In the genomic region with DNA sequence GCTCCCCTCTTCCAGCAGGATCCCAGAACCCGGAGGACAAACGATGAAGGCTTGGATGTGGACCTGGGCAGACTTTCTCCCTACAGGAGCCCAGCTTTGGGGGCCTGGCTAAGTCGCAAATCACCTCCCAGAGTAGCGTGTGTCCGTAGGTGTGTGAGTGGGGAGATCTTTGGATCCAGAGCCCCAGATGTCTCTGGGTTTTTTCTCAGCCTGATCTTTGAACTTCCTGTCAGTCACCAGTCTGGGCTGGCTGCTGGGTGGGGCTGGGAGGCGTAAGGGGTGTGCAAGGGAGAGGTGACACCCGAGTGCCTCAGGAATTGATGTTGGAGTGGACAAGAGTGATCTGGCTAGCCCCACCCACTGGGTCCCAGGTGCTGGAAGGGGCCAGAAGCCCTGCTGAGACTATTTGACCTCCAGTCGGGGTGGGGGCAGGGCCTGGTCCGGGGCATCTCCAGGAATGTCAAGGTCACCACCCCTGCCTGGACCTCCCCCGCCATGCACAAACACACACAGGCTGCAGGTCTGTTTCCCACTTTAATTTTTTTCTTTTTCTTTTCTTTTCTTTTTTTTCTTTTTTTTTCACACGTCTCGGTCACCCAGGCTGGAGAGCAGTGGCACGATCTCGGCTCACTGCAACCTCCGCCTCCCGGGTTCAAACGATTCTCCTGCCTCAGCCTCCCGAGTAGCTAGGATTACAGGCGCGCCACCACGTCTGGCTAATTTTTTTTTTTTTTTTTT, we compare ENCODE assay signal across 1 cellular context.
TF ChIP-seq lines count a peak whose summit lies in the region.

Gene MOGAT3, minus strand, starts transcription at position 175 of the 738 bp plus-strand sequence. CDS start 182 bp downstream, outside the sequence.

TF ChIP-seq in HepG2, 621 proteins besides CTCF, POLR2A, EP300 and RAD21 (continued from another document and continues in another):
- TF ChIP-seq NAIF1 (CRISPR knock-in tag; IDR thresholded peaks at IDR 0.05; ENCODE audit: borderline replicate concordance): peak; percentile 82; the same call in 1 of the 2 replicates
- peak; percentile 56; the same call in 1 of the 2 replicates for TF ChIP-seq ZNF501 (CRISPR knock-in tag; IDR thresholded peaks at IDR 0.05)
- TF ChIP-seq, protein P1, sequence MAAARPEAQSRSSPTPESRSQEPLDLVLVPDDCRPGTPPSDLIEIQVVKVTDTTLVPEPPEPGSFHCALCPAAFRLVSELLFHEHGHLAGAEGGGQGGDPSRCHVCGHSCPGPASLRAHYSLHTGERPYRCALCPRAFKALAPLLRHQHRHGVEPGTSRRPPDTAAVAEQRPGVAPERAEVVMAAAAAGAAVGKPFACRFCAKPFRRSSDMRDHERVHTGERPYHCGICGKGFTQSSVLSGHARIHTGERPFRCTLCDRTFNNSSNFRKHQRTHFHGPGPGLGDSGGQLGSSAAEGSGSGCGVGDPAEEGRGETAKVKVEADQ (CRISPR knock-in tag; IDR thresholded peaks at IDR 0.05; ENCODE audit: borderline replicate concordance): no peak
- TF ChIP-seq KDM6A (CRISPR knock-in tag; IDR thresholded peaks at IDR 0.05; ENCODE audit: low read depth): peak; percentile 86
- peak; percentile 60; the same call in 1 of the 2 replicates for TF ChIP-seq ZNF574 (CRISPR knock-in tag; IDR thresholded peaks at IDR 0.05)
- TF ChIP-seq, protein P2, sequence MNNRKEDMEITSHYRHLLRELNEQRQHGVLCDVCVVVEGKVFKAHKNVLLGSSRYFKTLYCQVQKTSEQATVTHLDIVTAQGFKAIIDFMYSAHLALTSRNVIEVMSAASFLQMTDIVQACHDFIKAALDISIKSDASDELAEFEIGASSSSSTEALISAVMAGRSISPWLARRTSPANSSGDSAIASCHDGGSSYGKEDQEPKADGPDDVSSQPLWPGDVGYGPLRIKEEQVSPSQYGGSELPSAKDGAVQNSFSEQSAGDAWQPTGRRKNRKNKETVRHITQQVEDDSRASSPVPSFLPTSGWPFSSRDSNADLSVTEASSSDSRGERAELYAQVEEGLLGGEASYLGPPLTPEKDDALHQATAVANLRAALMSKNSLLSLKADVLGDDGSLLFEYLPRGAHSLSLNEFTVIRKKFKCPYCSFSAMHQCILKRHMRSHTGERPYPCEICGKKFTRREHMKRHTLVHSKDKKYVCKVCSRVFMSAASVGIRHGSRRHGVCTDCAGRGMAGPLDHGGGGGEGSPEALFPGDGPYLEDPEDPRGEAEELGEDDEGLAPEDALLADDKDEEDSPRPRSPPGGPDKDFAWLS (CRISPR knock-in tag; IDR thresholded peaks at IDR 0.05; ENCODE audit: borderline replicate concordance): no peak
- no peak for TF ChIP-seq USF2 (IDR thresholded peaks at IDR 0.05; ENCODE audit: low read depth, low read length)
- 0 out of 2 replicates have a peak, but pooled peaks have one; percentile 28 for TF ChIP-seq USF2 (CRISPR knock-in tag; IDR thresholded peaks at IDR 0.05; ENCODE audit: borderline replicate concordance)
- peak; percentile 49; the same call in 1 of the 2 replicates for TF ChIP-seq FOXK1 (CRISPR knock-in tag; IDR thresholded peaks at IDR 0.05; ENCODE audit: borderline replicate concordance, low read depth)
- TF ChIP-seq ZNF160 (CRISPR knock-in tag; IDR thresholded peaks at IDR 0.05): peak; percentile 26; the same call in 1 of the 2 replicates
- TF ChIP-seq, protein P3, sequence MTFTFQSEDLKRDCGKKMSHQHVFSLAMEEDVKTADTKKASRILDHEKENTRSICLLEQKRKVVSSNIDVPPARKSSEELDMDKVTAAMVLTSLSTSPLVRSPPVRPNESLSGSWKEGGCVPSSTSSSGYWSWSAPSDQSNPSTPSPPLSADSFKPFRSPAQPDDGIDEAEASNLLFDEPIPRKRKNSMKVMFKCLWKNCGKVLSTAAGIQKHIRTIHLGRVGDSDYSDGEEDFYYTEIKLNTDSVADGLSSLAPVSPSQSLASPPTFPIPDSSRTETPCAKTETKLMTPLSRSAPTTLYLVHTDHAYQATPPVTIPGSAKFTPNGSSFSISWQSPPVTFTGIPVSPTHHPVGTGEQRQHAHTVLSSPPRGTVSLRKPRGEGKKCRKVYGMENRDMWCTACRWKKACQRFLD (CRISPR knock-in tag; IDR thresholded peaks at IDR 0.05; ENCODE audit: borderline replicate concordance): no peak; the same call in 1 of the 2 replicates
- TF ChIP-seq, protein P4, sequence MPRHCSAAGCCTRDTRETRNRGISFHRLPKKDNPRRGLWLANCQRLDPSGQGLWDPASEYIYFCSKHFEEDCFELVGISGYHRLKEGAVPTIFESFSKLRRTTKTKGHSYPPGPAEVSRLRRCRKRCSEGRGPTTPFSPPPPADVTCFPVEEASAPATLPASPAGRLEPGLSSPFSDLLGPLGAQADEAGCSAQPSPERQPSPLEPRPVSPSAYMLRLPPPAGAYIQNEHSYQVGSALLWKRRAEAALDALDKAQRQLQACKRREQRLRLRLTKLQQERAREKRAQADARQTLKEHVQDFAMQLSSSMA (CRISPR knock-in tag; IDR thresholded peaks at IDR 0.05): no peak; the same call in 1 of the 2 replicates
- TF ChIP-seq ZNF362 (CRISPR knock-in tag; IDR thresholded peaks at IDR 0.05; ENCODE audit: borderline replicate concordance): peak; percentile 88
- no peak for TF ChIP-seq DBP (CRISPR knock-in tag; IDR thresholded peaks at IDR 0.05; ENCODE audit: not compliant biosample characterization)
- no peak for TF ChIP-seq ZNF552 (CRISPR knock-in tag; IDR thresholded peaks at IDR 0.05; ENCODE audit: borderline replicate concordance)
- no peak for TF ChIP-seq ZNF530 (CRISPR knock-in tag; IDR thresholded peaks at IDR 0.05; ENCODE audit: low read depth)
- peak; percentile 93 for TF ChIP-seq BCL6 (CRISPR knock-in tag; IDR thresholded peaks at IDR 0.05)
- TF ChIP-seq, protein P5, sequence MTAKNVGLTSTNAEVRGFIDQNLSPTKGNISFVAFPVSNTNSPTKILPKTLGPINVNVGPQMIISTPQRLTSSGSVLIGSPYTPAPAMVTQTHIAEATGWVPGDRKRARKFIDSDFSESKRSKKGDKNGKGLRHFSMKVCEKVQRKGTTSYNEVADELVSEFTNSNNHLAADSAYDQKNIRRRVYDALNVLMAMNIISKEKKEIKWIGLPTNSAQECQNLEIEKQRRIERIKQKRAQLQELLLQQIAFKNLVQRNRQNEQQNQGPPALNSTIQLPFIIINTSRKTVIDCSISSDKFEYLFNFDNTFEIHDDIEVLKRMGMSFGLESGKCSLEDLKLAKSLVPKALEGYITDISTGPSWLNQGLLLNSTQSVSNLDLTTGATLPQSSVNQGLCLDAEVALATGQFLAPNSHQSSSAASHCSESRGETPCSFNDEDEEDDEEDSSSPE (CRISPR knock-in tag; IDR thresholded peaks at IDR 0.05): peak; percentile 29
- peak; percentile 78 for TF ChIP-seq ZNF746 (CRISPR knock-in tag; IDR thresholded peaks at IDR 0.05)
- peak; percentile 78; the same call in 1 of the 2 replicates for TF ChIP-seq REL (CRISPR knock-in tag; conservative IDR thresholded peaks at IDR 0.05)
- TF ChIP-seq TOPORS (CRISPR knock-in tag; IDR thresholded peaks at IDR 0.05): no peak
- peak; percentile 81 for TF ChIP-seq HOXA3 (CRISPR knock-in tag; IDR thresholded peaks at IDR 0.05)
- no peak for TF ChIP-seq NFYB (CRISPR knock-in tag; IDR thresholded peaks at IDR 0.05)
- no peak for TF ChIP-seq ZNF850 (CRISPR knock-in tag; conservative IDR thresholded peaks at IDR 0.05)
- TF ChIP-seq NCOA2 (CRISPR knock-in tag; IDR thresholded peaks at IDR 0.05): peak; percentile 78
- no peak for TF ChIP-seq DDIT3 (CRISPR knock-in tag; IDR thresholded peaks at IDR 0.05)
- no peak for TF ChIP-seq FOXM1 (CRISPR knock-in tag; IDR thresholded peaks at IDR 0.05)
- peak; percentile 89 for TF ChIP-seq ZNF670 (CRISPR knock-in tag; IDR thresholded peaks at IDR 0.05; ENCODE audit: borderline replicate concordance)
- TF ChIP-seq MTERF4 (CRISPR knock-in tag; IDR thresholded peaks at IDR 0.05): no peak
- peak; percentile 91 for TF ChIP-seq MEIS1 (CRISPR knock-in tag; IDR thresholded peaks at IDR 0.05; ENCODE audit: borderline replicate concordance)
- TF ChIP-seq ZNF710 (CRISPR knock-in tag; IDR thresholded peaks at IDR 0.05; ENCODE audit: borderline replicate concordance): peak; percentile 20; the same call in 1 of the 2 replicates
- TF ChIP-seq ZNF839 (CRISPR knock-in tag; IDR thresholded peaks at IDR 0.05; ENCODE audit: borderline replicate concordance): no peak; the same call in 1 of the 2 replicates
- TF ChIP-seq MIXL1 (CRISPR knock-in tag; IDR thresholded peaks at IDR 0.05): no peak; the same call in 1 of the 2 replicates
- TF ChIP-seq, protein P6, sequence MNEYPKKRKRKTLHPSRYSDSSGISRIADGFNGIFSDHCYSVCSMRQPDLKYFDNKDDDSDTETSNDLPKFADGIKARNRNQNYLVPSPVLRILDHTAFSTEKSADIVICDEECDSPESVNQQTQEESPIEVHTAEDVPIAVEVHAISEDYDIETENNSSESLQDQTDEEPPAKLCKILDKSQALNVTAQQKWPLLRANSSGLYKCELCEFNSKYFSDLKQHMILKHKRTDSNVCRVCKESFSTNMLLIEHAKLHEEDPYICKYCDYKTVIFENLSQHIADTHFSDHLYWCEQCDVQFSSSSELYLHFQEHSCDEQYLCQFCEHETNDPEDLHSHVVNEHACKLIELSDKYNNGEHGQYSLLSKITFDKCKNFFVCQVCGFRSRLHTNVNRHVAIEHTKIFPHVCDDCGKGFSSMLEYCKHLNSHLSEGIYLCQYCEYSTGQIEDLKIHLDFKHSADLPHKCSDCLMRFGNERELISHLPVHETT (CRISPR knock-in tag; conservative IDR thresholded peaks at IDR 0.05): 0 out of 2 replicates have a peak, but pooled peaks have one; percentile 56
